8 cellular contexts compared by ENCODE assay signal in the genomic region with DNA sequence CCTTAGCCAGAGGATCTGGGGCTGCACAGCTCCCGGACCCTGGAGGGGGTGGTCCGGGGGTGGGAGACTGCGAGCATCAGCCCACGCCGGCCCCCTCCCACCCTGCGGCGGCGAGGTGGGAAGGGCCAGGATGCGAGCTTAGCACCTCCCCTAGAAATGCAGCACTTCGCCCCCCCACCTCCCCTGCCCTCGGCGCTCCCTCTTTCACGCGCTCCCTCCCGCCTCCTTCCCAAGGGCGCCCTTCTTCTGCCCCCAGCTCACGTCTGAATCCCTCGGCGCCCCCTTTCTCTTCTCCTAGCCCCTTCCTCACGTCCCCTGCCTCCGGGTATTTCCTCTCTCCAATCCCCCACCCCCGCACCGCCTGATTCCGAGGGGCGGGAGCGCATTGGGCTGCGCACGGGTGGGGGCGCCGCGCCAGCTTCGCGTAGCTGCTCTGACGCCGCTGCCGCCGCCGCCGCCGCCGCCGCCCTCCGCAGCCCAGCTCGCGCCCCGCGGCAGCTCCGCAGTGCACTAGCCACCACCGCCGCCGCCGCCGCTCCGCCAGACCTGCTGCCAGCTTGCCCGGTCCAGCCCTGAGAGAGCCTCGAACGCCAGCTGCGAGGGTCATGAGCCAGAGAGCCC. TPM values are rescaled to one million over a fixed set of nuclear protein-coding genes. Genes with fewer than 3 reads are reported as not detected.
A peak's percentile ranks its signal among the peaks of the same experiment; 100 is the strongest.
DNase-seq lines count a peak whose midpoint lies in the region; ATAC-seq and TF ChIP-seq lines count a peak whose summit lies in the region.
"Had no signal": no experiment of that assay in that cellular context is flagged by ENCODE, and none has a peak within 500 bp of the region (broad histone marks: within the 10 kb centered on the region; RNA-seq: fewer than 3 reads in every experiment).

A gene with protein sequence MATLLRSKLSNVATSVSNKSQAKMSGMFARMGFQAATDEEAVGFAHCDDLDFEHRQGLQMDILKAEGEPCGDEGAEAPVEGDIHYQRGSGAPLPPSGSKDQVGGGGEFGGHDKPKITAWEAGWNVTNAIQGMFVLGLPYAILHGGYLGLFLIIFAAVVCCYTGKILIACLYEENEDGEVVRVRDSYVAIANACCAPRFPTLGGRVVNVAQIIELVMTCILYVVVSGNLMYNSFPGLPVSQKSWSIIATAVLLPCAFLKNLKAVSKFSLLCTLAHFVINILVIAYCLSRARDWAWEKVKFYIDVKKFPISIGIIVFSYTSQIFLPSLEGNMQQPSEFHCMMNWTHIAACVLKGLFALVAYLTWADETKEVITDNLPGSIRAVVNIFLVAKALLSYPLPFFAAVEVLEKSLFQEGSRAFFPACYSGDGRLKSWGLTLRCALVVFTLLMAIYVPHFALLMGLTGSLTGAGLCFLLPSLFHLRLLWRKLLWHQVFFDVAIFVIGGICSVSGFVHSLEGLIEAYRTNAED (plus strand): TSS at position 505 of the 621 bp plus-strand sequence. CDS start 239 bp downstream, outside the sequence.

- H3K9me3 Mint-ChIP-seq in IgD-negative memory B cell (peaks cover 0 to 12% (median 2%) of the 10 kb centered on the region in 3 donors), nephron (peaks cover 2% of the 10 kb centered on the region)

- peaks cover 26% of the 10 kb centered on the region for H4K20me1 ChIP-seq in DND-41 (ENCODE audit: insufficient read depth, low read length)

- H3K9me3 ChIP-seq in DND-41 (ENCODE audit: insufficient read depth, low read length, severe bottlenecking), result no peaks in the 10 kb centered on the region
- H3K9me3 ChIP-seq: suprapubic skin had no signal

- ATAC-seq in DND-41 (ENCODE audit: insufficient read depth, low read depth) (peak; percentile 42; the same call in 1 of the 3 replicates), HG02642 (IDR thresholded peaks at IDR 0.05; ENCODE audit: poor library complexity, unreplicated experiment) (no peak)

- H3K27me3 Mint-ChIP-seq in IgD-negative memory B cell, result peaks cover 80% of the 10 kb centered on the region
- peaks cover 100% of the 10 kb centered on the region for H3K27me3 Mint-ChIP-seq in nephron (ENCODE audit: low read depth)

- H3K4me3 Mint-ChIP-seq in IgD-negative memory B cell (peak within 1 kb of the TSS; percentile 63 to 91 (median 73)), nephron (peak within 1 kb of the TSS; percentile 64 to 73 (median 70))

- H3K27ac ChIP-seq in DND-41 (ENCODE audit: low read length) (no peak within 1 kb of the TSS), angular gyrus (ENCODE audit: low read depth, low read length) (peak within 1 kb of the TSS; percentile 4)
- H3K27ac ChIP-seq: suprapubic skin had no signal

- no peak within 1 kb of the TSS for H3K9ac ChIP-seq in DND-41 (ENCODE audit: low read depth, low read length)

- H3K4me2 ChIP-seq in DND-41 (ENCODE audit: insufficient read depth, low read length), result peak within 1 kb of the TSS; percentile 46

- H3K27ac Mint-ChIP-seq in IgD-negative memory B cell (peak within 1 kb of the TSS; percentile 71 to 96 (median 87)), nephron (no peak within 1 kb of the TSS)

- POLR2A ChIA-PET in GM10248 (lab: Yijun Ruan, JAX), result no interaction called here

- H3K4me1 ChIP-seq in DND-41 (ENCODE audit: insufficient read depth, low read length), result peaks cover 14% of the 10 kb centered on the region

- DNase-seq in DND-41 (no peak), NOMO-1 treated with dmso at 0.1 percent for 144 hours (lab: John Stamatoyannopoulos, UW; ENCODE audit: unreplicated experiment) (no peak), GM10248 (ENCODE audit: extremely low spot score) (no peak)

- H3K36me3 ChIP-seq in DND-41 (ENCODE audit: insufficient read depth, low read length), result no peaks in the 10 kb centered on the region
- H3K36me3 ChIP-seq: suprapubic skin had no signal

- no peaks in the 10 kb centered on the region for H3K79me2 ChIP-seq in DND-41 (ENCODE audit: insufficient read depth, low read length)

- TF ChIP-seq CTCF in DND-41 (IDR thresholded peaks at IDR 0.05; ENCODE audit: borderline replicate concordance, extremely low read depth, low read length, poor library complexity, severe bottlenecking) (no peak), nephron (IDR thresholded peaks at IDR 0.05; ENCODE audit: unreplicated experiment in 3 of 3) (no peak), GM10248 (IDR thresholded peaks at IDR 0.05; ENCODE audit: control extremely low read depth, extremely low read depth, low read depth, missing control alignments) (no peak)

- H3K4me1 Mint-ChIP-seq in IgD-negative memory B cell (peaks cover 30 to 34% (median 33%) of the 10 kb centered on the region in 3 donors), nephron (peaks cover 24% of the 10 kb centered on the region)

- H2AFZ ChIP-seq in DND-41 (ENCODE audit: low read depth, low read length), result no peak within 1 kb of the TSS

- H3K27me3 ChIP-seq in DND-41 (ENCODE audit: insufficient read depth, low read length, poor library complexity), result peaks cover 75% of the 10 kb centered on the region

- CTCF ChIA-PET in GM10248 (lab: Yijun Ruan, JAX), result interaction anchor here (1.0 to 3.4 kb wide), 4 partner anchors 25 to 81 kb away, joined by 3 to 14 read pairs (median 5); a partner anchor contains a TSS

- peak within 1 kb of the TSS in 1 of 2 experiments; percentile 3; a peak in 2 of 4 replicates for H3K4me3 ChIP-seq in DND-41 (ENCODE audit: low read depth in 1 of 2, low read length in 2 of 2)
- H3K4me3 ChIP-seq: suprapubic skin had no signal

- peaks cover 5% of the 10 kb centered on the region for H3K36me3 Mint-ChIP-seq in IgD-negative memory B cell
- H3K36me3 Mint-ChIP-seq in nephron (ENCODE audit: low read depth), result no peaks in the 10 kb centered on the region

RNA-seq across cellular contexts. Expression of the gene that starts here (rescaled TPM):
- not detected for polyA plus RNA-seq in IgD-negative memory B cell

Comparison
In these comparisons a context has a peak if more than half of its experiments do, and no peak if none do; other contexts are left out.
1. H3K27ac Mint-ChIP-seq: peak in IgD-negative memory B cell (3 of 3); none in nephron (0 of 3).